8 cellular contexts compared by ENCODE assay signal in genomic region chr3:72336821-72337479, GRCh38.
A peak's percentile ranks its signal among the peaks of the same experiment; 100 is the strongest.
DNase-seq lines count a peak whose midpoint lies in the region; ATAC-seq and TF ChIP-seq lines count a peak whose summit lies in the region.

No MANE protein-coding gene starts in this region.

- TF ChIP-seq POLR2A in Peyer's patch (IDR thresholded peaks at IDR 0.05): no peak
- no peak for TF ChIP-seq POLR2A in gastroesophageal sphincter (IDR thresholded peaks at IDR 0.05)

- no peak for TF ChIP-seq EP300 in gastroesophageal sphincter (IDR thresholded peaks at IDR 0.05)

- no peak overlapping the region for H3K9ac ChIP-seq in rectal smooth muscle tissue (ENCODE audit: low read length)

- WGBS in gastroesophageal sphincter (ENCODE audit: low coverage in 1 of 2), 2 donors: 22 to 23% methylated on average over 4 to 11 of the region's 24 CpGs

- no peaks in the 10 kb centered on the region for H3K36me3 ChIP-seq in Peyer's patch
- H3K36me3 ChIP-seq in gastroesophageal sphincter: no peaks in the 10 kb centered on the region
- no peaks in the 10 kb centered on the region for H3K36me3 ChIP-seq in rectal smooth muscle tissue (ENCODE audit: control insufficient read depth, insufficient read depth, low read length)

- peaks cover 0 to 8% (median 0%) of the 10 kb centered on the region in 4 donors for H3K4me1 ChIP-seq in Peyer's patch
- H3K4me1 ChIP-seq in gastroesophageal sphincter: peaks cover 0 to 55% (median 10%) of the 10 kb centered on the region in 3 donors
- H3K4me1 ChIP-seq in rectal smooth muscle tissue (ENCODE audit: control insufficient read depth, insufficient read depth, low read length): peaks cover 12% of the 10 kb centered on the region

- peak; percentile 92 for ATAC-seq in gastroesophageal sphincter

- DNase-seq in GM04504 (ENCODE audit: low read depth): peak; percentile 59
- DNase-seq in Peyer's patch: peak in 2 of 3 donors; percentile 86
- no peak for DNase-seq in NOMO-1 (lab: John Stamatoyannopoulos, UW; ENCODE audit: unreplicated experiment in 2 of 2)
- no peak for DNase-seq in activated naive CD4-positive, alpha-beta T cell treated with anti-CD3 and anti-CD28 coated beads, Interleukin-2, amount 50 U/mL, for 16 hours
- DNase-seq in cerebellum (ENCODE audit: low spot score): no peak
- no peak for DNase-seq in central memory CD4-positive, alpha-beta T cell

- TF ChIP-seq CTCF in Peyer's patch (IDR thresholded peaks at IDR 0.05) (no peak), gastroesophageal sphincter (IDR thresholded peaks at IDR 0.05) (peak in 2 of 4 experiments; percentile 2 to 8)

- H3K27me3 ChIP-seq in Peyer's patch (no peaks in the 10 kb centered on the region), gastroesophageal sphincter (no peaks in the 10 kb centered on the region), rectal smooth muscle tissue (ENCODE audit: control insufficient read depth, insufficient read depth, low read length) (no peaks in the 10 kb centered on the region)

- no peaks in the 10 kb centered on the region for H3K9me3 ChIP-seq in Peyer's patch
- no peaks in the 10 kb centered on the region for H3K9me3 ChIP-seq in gastroesophageal sphincter

- H3K27ac ChIP-seq in Peyer's patch (peak overlapping the region in 1 of 4 donors; percentile 9), gastroesophageal sphincter (peak overlapping the region in 3 of 4 donors; percentile 25 to 66 (median 27)), rectal smooth muscle tissue (ENCODE audit: low read depth, low read length) (no peak overlapping the region)

- H3K4me3 ChIP-seq in Peyer's patch (peak overlapping the region in 2 of 4 donors; percentile 1 to 19), gastroesophageal sphincter (peak overlapping the region in 1 of 2 donors; percentile 24), rectal smooth muscle tissue (ENCODE audit: low read length) (peak overlapping the region; percentile 44)

Comparison
In these comparisons a context has a peak if more than half of its experiments do, and no peak if none do; other contexts are left out.
1. DNase-seq: peak in GM04504 (single experiment) and Peyer's patch (2 of 3); none in NOMO-1 (0 of 2), activated naive CD4-positive, alpha-beta T cell treated with anti-CD3 and anti-CD28 coated beads, Interleukin-2, amount 50 U/mL, for 16 hours (single experiment), cerebellum (single experiment) and central memory CD4-positive, alpha-beta T cell (single experiment).